ENCODE assay signal across 8 cellular contexts in the genomic region with DNA sequence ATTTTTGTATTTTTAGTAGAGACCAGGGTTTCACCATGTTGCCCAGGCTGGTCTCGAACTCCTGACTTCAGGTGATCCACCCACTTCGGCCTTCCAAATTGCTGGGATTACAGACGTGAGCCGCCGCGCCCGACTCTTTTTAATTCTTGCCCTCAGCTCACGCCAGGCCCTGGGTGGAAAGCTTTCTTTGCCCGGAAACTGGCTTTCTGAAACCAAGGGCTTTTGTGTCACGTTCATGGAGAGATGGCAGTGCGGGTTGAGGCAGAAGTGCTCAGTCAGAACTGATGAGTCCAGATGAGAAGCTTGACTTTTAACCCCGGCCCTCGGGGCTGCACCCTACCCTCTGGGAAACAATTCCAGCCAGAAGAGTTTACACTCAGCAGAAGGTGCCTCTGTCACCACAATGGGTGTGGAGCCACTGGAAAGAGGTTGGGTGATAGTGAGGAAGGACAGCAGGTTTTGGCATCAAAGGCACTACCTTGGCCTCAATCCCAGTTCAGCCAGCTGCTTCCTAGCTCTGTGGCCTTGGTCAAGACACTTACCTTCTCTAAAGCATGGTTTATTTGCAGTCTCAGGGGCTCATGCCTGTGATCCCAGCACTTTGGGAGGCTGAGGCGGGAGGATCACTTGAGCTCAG. TPM values are rescaled to one million over a fixed set of nuclear protein-coding genes. Genes with fewer than 3 reads are reported as not detected.
DNase-seq lines count a peak whose midpoint lies in the region; ATAC-seq and TF ChIP-seq lines count a peak whose summit lies in the region.

No MANE protein-coding gene starts in this region.

- H3K27ac Mint-ChIP-seq in CD8-positive, alpha-beta memory T cell: peak overlapping the region in 5 of 8 donors; percentile 17 to 88 (median 55)

- H3K36me3 ChIP-seq in CD8-positive, alpha-beta memory T cell (ENCODE audit: insufficient read depth, low read length): no peaks in the 10 kb centered on the region
- no peaks in the 10 kb centered on the region for H3K36me3 ChIP-seq in trophoblast cell (ENCODE audit: control insufficient read depth in 1 of 2, insufficient read depth in 2 of 2, low read length in 2 of 2)

- H3K79me1 ChIP-seq in trophoblast cell (ENCODE audit: low read length): peaks cover 11% of the 10 kb centered on the region

- H3K4me1 Mint-ChIP-seq in CD8-positive, alpha-beta memory T cell: peaks cover 15 to 31% (median 15%) of the 10 kb centered on the region in 3 donors

- peak overlapping the region; percentile 26 to 83 (median 70) for H3K4me3 Mint-ChIP-seq in CD8-positive, alpha-beta memory T cell

- H2AFZ ChIP-seq in trophoblast cell (ENCODE audit: insufficient read depth, low read length, poor library complexity): no peak overlapping the region

- intact Hi-C loops in dorsolateral prefrontal cortex (cut with DNase I): loop anchor here (2.0 to 5.0 kb wide), 3 partner anchors 157 to 329 kb away; a partner anchor contains a TSS

- no peaks in the 10 kb centered on the region for H3K9me3 Mint-ChIP-seq in CD8-positive, alpha-beta memory T cell

- peaks cover 8% of the 10 kb centered on the region for H3K4me1 ChIP-seq in CD8-positive, alpha-beta memory T cell (ENCODE audit: insufficient read depth, low read length)
- peaks cover 0 to 2% of the 10 kb centered on the region in 2 experiments for H3K4me1 ChIP-seq in trophoblast cell (ENCODE audit: control insufficient read depth in 1 of 2, insufficient read depth in 2 of 2, low read length in 2 of 2)

- no peaks in the 10 kb centered on the region for H3K27me3 ChIP-seq in CD8-positive, alpha-beta memory T cell (ENCODE audit: insufficient read depth, low read length, poor library complexity, severe bottlenecking)
- no peaks in the 10 kb centered on the region for H3K27me3 ChIP-seq in dorsolateral prefrontal cortex
- no peaks in the 10 kb centered on the region for H3K27me3 ChIP-seq in trophoblast cell (ENCODE audit: insufficient read depth, low read length)

- CTCF ChIA-PET in CD8-positive, alpha-beta memory T cell (lab: Charles Lee): interaction anchor here (0.9 to 1.6 kb wide), 2 partner anchors 10 to 286 kb away, joined by 3 to 4 read pairs; no protein-coding TSS in a partner anchor

- peaks cover 4% of the 10 kb centered on the region for H3K79me2 ChIP-seq in trophoblast cell (ENCODE audit: control insufficient read depth, insufficient read depth, low read length, poor library complexity)

- no peak overlapping the region for H2BK120ac ChIP-seq in trophoblast cell (ENCODE audit: insufficient read depth, low read length, poor library complexity)

- H3K14ac ChIP-seq in trophoblast cell (ENCODE audit: low read length): no peak overlapping the region

- H3K4ac ChIP-seq in trophoblast cell (ENCODE audit: low read depth, low read length): no peak overlapping the region

- H2AK5ac ChIP-seq in trophoblast cell (ENCODE audit: low read length): no peak overlapping the region

- TF ChIP-seq CTCF in dorsolateral prefrontal cortex (IDR thresholded peaks at IDR 0.05 in 54 of 56, conservative IDR thresholded peaks at IDR 0.05 in 2 of 56; ENCODE audit: low read depth in 1 of 56, partially characterized antibody in 56 of 56) (no peak), GM10266 (IDR thresholded peaks at IDR 0.05; ENCODE audit: control insufficient read depth, insufficient read depth, low read depth, missing control alignments) (no peak)

- no peak overlapping the region for H3K18ac ChIP-seq in trophoblast cell (ENCODE audit: low read length)

- H4K12ac ChIP-seq in trophoblast cell (ENCODE audit: low read depth, low read length): no peak overlapping the region

- H3K4me3 ChIP-seq in CD8-positive, alpha-beta memory T cell (ENCODE audit: low read length): no peak overlapping the region
- H3K4me3 ChIP-seq in dorsolateral prefrontal cortex (peak overlapping the region in 58 of 59 donors; percentile 24 to 96 (median 86)), trophoblast cell (ENCODE audit: low read depth, low read length) (no peak overlapping the region)

- H3K9ac ChIP-seq in trophoblast cell (ENCODE audit: low read length): no peak overlapping the region

- H4K91ac ChIP-seq in trophoblast cell (ENCODE audit: low read depth, low read length): peak overlapping the region; percentile 82

- peaks cover 0 to 3% (median 0%) of the 10 kb centered on the region in 3 donors for H3K36me3 Mint-ChIP-seq in CD8-positive, alpha-beta memory T cell

- no peak overlapping the region for H3K27ac ChIP-seq in CD8-positive, alpha-beta memory T cell (ENCODE audit: low read depth, low read length)
- H3K27ac ChIP-seq in dorsolateral prefrontal cortex: peak overlapping the region in 44 of 59 donors; percentile 19 to 96 (median 88)
- no peak overlapping the region for H3K27ac ChIP-seq in trophoblast cell (ENCODE audit: low read depth, low read length)

- no peak overlapping the region for H2BK12ac ChIP-seq in trophoblast cell (ENCODE audit: low read length)

- H3K9me3 ChIP-seq in CD8-positive, alpha-beta memory T cell (ENCODE audit: low read length): no peaks in the 10 kb centered on the region
- H3K9me3 ChIP-seq in trophoblast cell (ENCODE audit: insufficient read depth, low read depth, low read length): peaks cover 2% of the 10 kb centered on the region

- DNase-seq in CD8-positive, alpha-beta memory T cell: peak in 1 of 5 donors; percentile 4
- DNase-seq in NCI-H446 treated with DMSO at 0.1 percent for 48 hours (lab: John Stamatoyannopoulos, UW): peak; percentile 44
- peak in 1 of 10 donors; percentile 58 for DNase-seq in dorsolateral prefrontal cortex
- no peak for DNase-seq in trophoblast cell
- no peak for DNase-seq in NCI-H774 (lab: John Stamatoyannopoulos, UW)
- no peak for DNase-seq in NAMALWA (ENCODE audit: low spot score)
- DNase-seq in GM10266 (ENCODE audit: extremely low spot score): no peak

- no peaks in the 10 kb centered on the region for H3K27me3 Mint-ChIP-seq in CD8-positive, alpha-beta memory T cell

- no peak overlapping the region for H3K4me2 ChIP-seq in trophoblast cell (ENCODE audit: low read length)

- ATAC-seq in HG03139 (IDR thresholded peaks at IDR 0.05; ENCODE audit: unreplicated experiment): no peak

- POLR2A ChIA-PET in CD8-positive, alpha-beta memory T cell (lab: Charles Lee): interaction anchor here (1.9 kb wide), 1 partner anchor 157 kb away, joined by 5 read pairs; a partner anchor contains a TSS

- H3K23ac ChIP-seq in trophoblast cell (ENCODE audit: low read length): no peak overlapping the region

- peak overlapping the region; percentile 94 for H4K8ac ChIP-seq in trophoblast cell (ENCODE audit: low read depth, low read length)

- WGBS in trophoblast cell (ENCODE audit: extremely low coverage, insufficient coverage, insufficient read length): no CpG with 5 or more reads among the region's 14 CpGs

- H2BK5ac ChIP-seq in trophoblast cell (ENCODE audit: low read depth, low read length, poor library complexity): no peak overlapping the region

RNA-seq across cellular contexts. Expression of a gene that starts 0.9 kb away (rescaled TPM):
- total RNA-seq in CD8-positive, alpha-beta memory T cell: 10 to 100 TPM; 32.2 to 33.0 TPM
- 50.0 TPM for polyA plus RNA-seq in CD8-positive, alpha-beta memory T cell
- 10 to 100 TPM; 18.5 to 37.7 (median 25.9) TPM for total RNA-seq in dorsolateral prefrontal cortex
- polyA plus RNA-seq in trophoblast cell (2013): 35.4 and 35.7 TPM in 2 replicates

Comparison
In these comparisons a context has a peak if more than half of its experiments do, and no peak if none do; other contexts are left out.
1. H3K27ac ChIP-seq: peak in dorsolateral prefrontal cortex (44 of 59); none in CD8-positive, alpha-beta memory T cell (single experiment) and trophoblast cell (single experiment).
2. H3K4me3 ChIP-seq: peak in dorsolateral prefrontal cortex (58 of 59); none in CD8-positive, alpha-beta memory T cell (single experiment) and trophoblast cell (single experiment).